In genomic region chr17:7677388-7678067, GRCh38 we compare ENCODE assay signal across 21 cellular contexts. TPM values are rescaled to one million over a fixed set of nuclear protein-coding genes. Genes with fewer than 3 reads are reported as not detected.
DNase-seq lines count a peak whose midpoint lies in the region; ATAC-seq and TF ChIP-seq lines count a peak whose summit lies in the region.
"Had no signal": no experiment of that assay in that cellular context is flagged by ENCODE, and none has a peak within 500 bp of the region (broad histone marks: within the 10 kb centered on the region; RNA-seq: fewer than 3 reads in every experiment).

No MANE protein-coding gene starts in this region.

- no peak overlapping the region for H4K5ac ChIP-seq in mesendoderm (ENCODE audit: low read length)

- 20% methylated on average over 10 of the region's 10 CpGs for WGBS in HUES64
- 38 to 59% methylated on average over 6 to 10 of the region's 10 CpGs for WGBS in endodermal cell (ENCODE audit: insufficient coverage in 1 of 2, insufficient read length in 1 of 2), 2 experiments
- WGBS in mesendoderm (ENCODE audit: extremely low coverage, insufficient coverage, low lambda C conversion rate), result no CpG with 5 or more reads among the region's 10 CpGs

- peak overlapping the region; percentile 66; the same call in 1 of the 2 replicates for H3K27ac ChIP-seq in HUES64 (ENCODE audit: low read depth, low read length)
- H3K27ac ChIP-seq in endodermal cell (ENCODE audit: low read depth, low read length), result no peak overlapping the region
- H3K27ac ChIP-seq in mesendoderm (ENCODE audit: low read depth, low read length), result peak overlapping the region; percentile 53
- H3K27ac ChIP-seq: colonic mucosa had no signal

- H2BK120ac ChIP-seq in mesendoderm (ENCODE audit: low read depth, low read length), result no peak overlapping the region

- H3K27me3 Mint-ChIP-seq in activated CD8-positive, alpha-beta memory T cell treated with anti-CD3 and anti-CD28 coated beads, Interleukin-2, amount 10 ng/mL, durations not matched to agents 7 days and 5 days, result no peaks in the 10 kb centered on the region
- H3K27me3 Mint-ChIP-seq in endodermal cell (ENCODE audit: insufficient read depth), result no peaks in the 10 kb centered on the region
- H3K27me3 Mint-ChIP-seq: type B pancreatic cell had no signal

- H2AK5ac ChIP-seq in mesendoderm (ENCODE audit: low read length), result no peak overlapping the region

- no peak overlapping the region for H2BK5ac ChIP-seq in mesendoderm (ENCODE audit: low read length)

- DNase-seq in activated CD8-positive, alpha-beta memory T cell treated with anti-CD3 and anti-CD28 coated beads, Interleukin-2, amount 10 ng/mL, durations not matched to agents 7 days and 5 days, result no peak
- no peak for DNase-seq in activated CD8-positive, alpha-beta memory T cell treated with anti-CD3 and anti-CD28 coated beads for 24 hours
- peak; percentile 80 for DNase-seq in endodermal cell
- DNase-seq in mesendoderm, result peak; percentile 49
- DNase-seq in effector CD4-positive, alpha-beta T cell, result no peak
- no peak for DNase-seq in left ventricle myocardium superior
- DNase-seq: activated CD4-positive, alpha-beta T cell treated with anti-CD3 and anti-CD28 coated beads, Interleukin-2, amount 50 U/mL, for 4 hours; activated gamma-delta T cell; amniotic stem cell; colonic mucosa; NCI-H1092 treated with DMSO at 0.1 percent for 48 hours; NCI-H2029 treated with DMSO at 0.1 percent for 48 hours; NCI-H2227 treated with DMSO at 0.1 percent for 48 hours; NCI-H748 treated with DMSO at 0.1 percent for 48 hours; occipital lobe; stimulated activated CD4-positive, alpha-beta T cell treated with anti-CD3 and anti-CD28 coated beads, Interleukin-1b, Interleukin-23, amount 100 ng/mL, for 48 hours had no signal

- no peak overlapping the region for H3K23ac ChIP-seq in mesendoderm (ENCODE audit: low read length)

- ATAC-seq in activated CD8-positive, alpha-beta memory T cell treated with anti-CD3 and anti-CD28 coated beads, Interleukin-2, amount 10 ng/mL, durations not matched to agents 7 days and 5 days, result no peak
- no peak for ATAC-seq in left ventricle myocardium superior
- ATAC-seq in HG02678 (IDR thresholded peaks at IDR 0.05; ENCODE audit: unreplicated experiment), result no peak

- H3K79me2 ChIP-seq in mesendoderm (ENCODE audit: control insufficient read depth, insufficient read depth, low read length), result peaks cover 6% of the 10 kb centered on the region

- peak overlapping the region; percentile 70 for H3K56ac ChIP-seq in mesendoderm (ENCODE audit: low read length)

- H3K27ac Mint-ChIP-seq in activated CD8-positive, alpha-beta memory T cell treated with anti-CD3 and anti-CD28 coated beads, Interleukin-2, amount 10 ng/mL, durations not matched to agents 7 days and 5 days, result peak overlapping the region; percentile 27
- H3K27ac Mint-ChIP-seq in endodermal cell, result peak overlapping the region; percentile 89
- H3K27ac Mint-ChIP-seq: type B pancreatic cell had no signal

- CTCF ChIA-PET in activated CD8-positive, alpha-beta memory T cell treated with anti-CD3 and anti-CD28 coated beads, Interleukin-2, amount 10 ng/mL, durations not matched to agents 7 days and 5 days (lab: Charles Lee), result interaction anchor here (7.1 kb wide), 1 partner anchor 9 kb away, joined by 54 read pairs; the partner anchor contains the start of genes TP53 and WRAP53

- TF ChIP-seq CTCF in endodermal cell (conservative IDR thresholded peaks at IDR 0.05), result no peak

- H3K4ac ChIP-seq in mesendoderm (ENCODE audit: low read depth, low read length), result no peak overlapping the region

- H3K4me3 Mint-ChIP-seq in activated CD8-positive, alpha-beta memory T cell treated with anti-CD3 and anti-CD28 coated beads, Interleukin-2, amount 10 ng/mL, durations not matched to agents 7 days and 5 days, result no peak overlapping the region
- H3K4me3 Mint-ChIP-seq in endodermal cell, result peak overlapping the region; percentile 39
- H3K4me3 Mint-ChIP-seq: type B pancreatic cell had no signal

- H3K4me1 ChIP-seq in HUES64 (ENCODE audit: insufficient read depth, low read length) (peaks cover 14% of the 10 kb centered on the region), endodermal cell (ENCODE audit: control insufficient read depth, insufficient read depth, low read length) (no peaks in the 10 kb centered on the region), mesendoderm (ENCODE audit: control insufficient read depth, low read depth, low read length) (peaks cover 6% of the 10 kb centered on the region)
- H3K4me1 ChIP-seq: colonic mucosa had no signal

- peaks cover 7% of the 10 kb centered on the region for H3K9me3 Mint-ChIP-seq in activated CD8-positive, alpha-beta memory T cell treated with anti-CD3 and anti-CD28 coated beads, Interleukin-2, amount 10 ng/mL, durations not matched to agents 7 days and 5 days (ENCODE audit: low read depth)
- peaks cover 4% of the 10 kb centered on the region for H3K9me3 Mint-ChIP-seq in endodermal cell
- H3K9me3 Mint-ChIP-seq: type B pancreatic cell had no signal

- no peak overlapping the region for H2BK15ac ChIP-seq in mesendoderm (replicated peaks; ENCODE audit: low read depth)

- H3K36me3 ChIP-seq in HUES64 (ENCODE audit: insufficient read depth, low read length), result peaks cover 36% of the 10 kb centered on the region
- peaks cover 29% of the 10 kb centered on the region for H3K36me3 ChIP-seq in endodermal cell (ENCODE audit: control insufficient read depth, insufficient read depth, low read length)
- H3K36me3 ChIP-seq in mesendoderm (ENCODE audit: control insufficient read depth, insufficient read depth, low read length), result peaks cover 7% of the 10 kb centered on the region

- intact Hi-C loops in left ventricle myocardium superior (cut with micrococcal nuclease), result no loop called here

- H3K9me3 ChIP-seq in HUES64 (ENCODE audit: insufficient read depth, low read depth, low read length) (peaks cover 8% of the 10 kb centered on the region; the same call in 1 of the 2 replicates), endodermal cell (ENCODE audit: control insufficient read depth, low read length) (peaks cover 13% of the 10 kb centered on the region)

- H3K4me1 Mint-ChIP-seq in activated CD8-positive, alpha-beta memory T cell treated with anti-CD3 and anti-CD28 coated beads, Interleukin-2, amount 10 ng/mL, durations not matched to agents 7 days and 5 days, result peaks cover 2% of the 10 kb centered on the region
- H3K4me1 Mint-ChIP-seq in endodermal cell, result peaks cover 15% of the 10 kb centered on the region

- no peak overlapping the region for H3K4me2 ChIP-seq in mesendoderm (ENCODE audit: low read length)

- H3K79me1 ChIP-seq in mesendoderm (ENCODE audit: low read length), result peaks cover 5% of the 10 kb centered on the region

- H3K27me3 ChIP-seq in HUES64 (ENCODE audit: insufficient read depth, low read length), result no peaks in the 10 kb centered on the region
- H3K27me3 ChIP-seq in endodermal cell (ENCODE audit: control insufficient read depth, insufficient read depth, low read length, poor library complexity, severe bottlenecking), result no peaks in the 10 kb centered on the region
- no peaks in the 10 kb centered on the region for H3K27me3 ChIP-seq in mesendoderm (ENCODE audit: insufficient read depth, low read length, poor library complexity)
- H3K27me3 ChIP-seq: colonic mucosa had no signal

- H3K36me3 Mint-ChIP-seq in activated CD8-positive, alpha-beta memory T cell treated with anti-CD3 and anti-CD28 coated beads, Interleukin-2, amount 10 ng/mL, durations not matched to agents 7 days and 5 days, result peaks cover 46% of the 10 kb centered on the region
- H3K36me3 Mint-ChIP-seq in endodermal cell (ENCODE audit: low read depth), result peaks cover 37% of the 10 kb centered on the region

- peak overlapping the region; percentile 95 for H4K8ac ChIP-seq in mesendoderm (ENCODE audit: low read depth, low read length)

- H3K18ac ChIP-seq in mesendoderm (ENCODE audit: low read length), result peak overlapping the region; percentile 32

- H3K9ac ChIP-seq in HUES64 (ENCODE audit: low read depth, low read length) (no peak overlapping the region), endodermal cell (ENCODE audit: extremely low read depth, low read length, poor library complexity, severe bottlenecking) (no peak overlapping the region), mesendoderm (ENCODE audit: low read length) (no peak overlapping the region)

- peak overlapping the region; percentile 15; the same call in 1 of the 2 replicates for H3K4me3 ChIP-seq in HUES64 (ENCODE audit: low read length)
- no peak overlapping the region for H3K4me3 ChIP-seq in endodermal cell (ENCODE audit: low read length)
- H3K4me3 ChIP-seq in mesendoderm (ENCODE audit: low read length), result no peak overlapping the region
- H3K4me3 ChIP-seq: colonic mucosa had no signal

RNA-seq across cellular contexts. Expression of gene TP53, which starts 9.8 kb away (rescaled TPM):
- 100 to 1,000 TPM; 137 to 171 TPM for total RNA-seq in activated CD8-positive, alpha-beta memory T cell treated with anti-CD3 and anti-CD28 coated beads, Interleukin-2, amount 10 ng/mL, durations not matched to agents 7 days and 5 days
- polyA plus RNA-seq in HUES64 (2013, experiment 1 of 2), result 135 TPM
- polyA plus RNA-seq in HUES64 (2013, experiment 2 of 2), result 133 TPM
- 100 to 1,000 TPM; 113 to 130 TPM for total RNA-seq in endodermal cell
- polyA plus RNA-seq in endodermal cell (2013, experiment 1 of 2), result 96.7 TPM
- 83.4 TPM for polyA plus RNA-seq in endodermal cell (2013, experiment 2 of 2)
- polyA plus RNA-seq in mesendoderm (2013, experiment 1 of 2), result 206 TPM
- polyA plus RNA-seq in mesendoderm (2013, experiment 2 of 2), result 206 TPM
- total RNA-seq in left ventricle myocardium superior, result 13.7 TPM

RNA-seq across cellular contexts. Expression of gene WRAP53, which starts 10.7 kb away (rescaled TPM):
- 10 to 100 TPM; 28.0 to 29.0 TPM for total RNA-seq in activated CD8-positive, alpha-beta memory T cell treated with anti-CD3 and anti-CD28 coated beads, Interleukin-2, amount 10 ng/mL, durations not matched to agents 7 days and 5 days
- 26.4 TPM for polyA plus RNA-seq in HUES64 (2013, experiment 1 of 2)
- polyA plus RNA-seq in HUES64 (2013, experiment 2 of 2), result 23.1 TPM
- total RNA-seq in endodermal cell, result 10 to 100 TPM; 21.7 to 30.8 TPM
- polyA plus RNA-seq in endodermal cell (2013, experiment 1 of 2), result 27.8 TPM
- polyA plus RNA-seq in endodermal cell (2013, experiment 2 of 2), result 24.6 TPM
- 19.8 TPM for polyA plus RNA-seq in mesendoderm (2013, experiment 1 of 2)
- 18.7 TPM for polyA plus RNA-seq in mesendoderm (2013, experiment 2 of 2)
- 5.3 TPM for total RNA-seq in left ventricle myocardium superior

RNA-seq across cellular contexts. Expression of gene ATP1B2, which starts 26.8 kb away (rescaled TPM):
- total RNA-seq in activated CD8-positive, alpha-beta memory T cell treated with anti-CD3 and anti-CD28 coated beads, Interleukin-2, amount 10 ng/mL, durations not matched to agents 7 days and 5 days, result under 1 TPM in 1 of 2 experiments, not detected in 1; 0.47 TPM
- polyA plus RNA-seq in HUES64 (2013, experiment 1 of 2), result 8.8 TPM
- polyA plus RNA-seq in HUES64 (2013, experiment 2 of 2), result 16.2 TPM
- total RNA-seq in endodermal cell (1 to 10 TPM; 6.4 to 7.5 TPM), left ventricle myocardium superior (3.2 TPM)
- 38.5 TPM for polyA plus RNA-seq in endodermal cell (2013, experiment 1 of 2)
- polyA plus RNA-seq in endodermal cell (2013, experiment 2 of 2), result 30.5 TPM
- polyA plus RNA-seq in mesendoderm (2013, experiment 1 of 2), result 3.2 TPM
- 3.1 TPM for polyA plus RNA-seq in mesendoderm (2013, experiment 2 of 2)
- total RNA-seq: A172, H4 had no signal

RNA-seq across cellular contexts. Expression of gene EFNB3, which starts 27.5 kb away (rescaled TPM):
- total RNA-seq in activated CD8-positive, alpha-beta memory T cell treated with anti-CD3 and anti-CD28 coated beads, Interleukin-2, amount 10 ng/mL, durations not matched to agents 7 days and 5 days, result not detected
- 14.7 TPM for polyA plus RNA-seq in HUES64 (2013, experiment 1 of 2)
- polyA plus RNA-seq in HUES64 (2013, experiment 2 of 2), result 24.0 TPM
- total RNA-seq in endodermal cell (10 to 100 TPM; 12.8 to 15.0 TPM), left ventricle myocardium superior (0.25 TPM)
- polyA plus RNA-seq in endodermal cell (2013, experiment 1 of 2), result 72.5 TPM
- polyA plus RNA-seq in endodermal cell (2013, experiment 2 of 2), result 62.3 TPM
- polyA plus RNA-seq in mesendoderm (2013, experiment 1 of 2), result 5.9 TPM
- 5.8 TPM for polyA plus RNA-seq in mesendoderm (2013, experiment 2 of 2)

RNA-seq across cellular contexts. Expression of gene DNAH2, which starts 40.0 kb away (rescaled TPM):
- total RNA-seq in activated CD8-positive, alpha-beta memory T cell treated with anti-CD3 and anti-CD28 coated beads, Interleukin-2, amount 10 ng/mL, durations not matched to agents 7 days and 5 days, result not detected
- polyA plus RNA-seq in HUES64 (2013, experiment 1 of 2), result 0.10 TPM
- polyA plus RNA-seq in HUES64 (2013, experiment 2 of 2), result 0.32 TPM
- total RNA-seq in endodermal cell (under 1 TPM; 0.42 to 0.69 TPM), left ventricle myocardium superior (0.05 TPM)
- polyA plus RNA-seq in endodermal cell (2013, experiment 1 of 2), result 0.46 TPM
- 0.75 TPM for polyA plus RNA-seq in endodermal cell (2013, experiment 2 of 2)
- polyA plus RNA-seq in mesendoderm (2013, experiment 1 of 2), result 0.03 TPM
- 0.06 TPM for polyA plus RNA-seq in mesendoderm (2013, experiment 2 of 2)

Comparison
In these comparisons a context has a peak if more than half of its experiments do, and no peak if none do; other contexts are left out.
1. DNase-seq: peak in endodermal cell (single experiment) and mesendoderm (single experiment); none in activated CD8-positive, alpha-beta memory T cell treated with anti-CD3 and anti-CD28 coated beads, Interleukin-2, amount 10 ng/mL, durations not matched to agents 7 days and 5 days (single experiment), activated CD8-positive, alpha-beta memory T cell treated with anti-CD3 and anti-CD28 coated beads for 24 hours (single experiment), effector CD4-positive, alpha-beta T cell (single experiment) and left ventricle myocardium superior (single experiment).